ENCODE assay signal across 18 cellular contexts in the genomic region with DNA sequence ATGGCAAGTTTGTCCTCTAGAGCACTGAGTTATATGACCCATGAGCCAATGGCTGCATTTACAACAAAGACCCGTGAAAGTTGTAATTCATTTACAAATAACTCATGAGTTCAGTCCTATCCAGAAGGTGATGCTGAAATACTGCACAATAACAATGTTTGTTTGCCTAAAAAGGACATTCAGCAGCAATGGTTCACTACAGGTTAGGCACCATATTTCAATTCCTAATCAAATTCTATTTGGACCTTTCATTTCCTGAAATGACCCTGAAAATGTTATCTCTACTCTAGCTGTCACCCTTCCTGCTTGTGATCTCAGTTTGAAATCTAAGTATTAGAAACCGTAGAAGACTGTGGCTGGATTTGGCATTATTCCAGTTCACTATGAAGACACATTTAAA.
DNase-seq lines count a peak whose midpoint lies in the region; ATAC-seq, FAIRE-seq and TF ChIP-seq lines count a peak whose summit lies in the region.
"Had no signal": no experiment of that assay in that cellular context is flagged by ENCODE, and none has a peak within 500 bp of the region (broad histone marks: within the 10 kb centered on the region; RNA-seq: fewer than 3 reads in every experiment).

No MANE protein-coding gene starts in this region.

- no peaks in the 10 kb centered on the region for H3K27me3 Mint-ChIP-seq in progenitor cell of endocrine pancreas
- H3K27me3 Mint-ChIP-seq: T-cell had no signal

- H2AFZ ChIP-seq in DND-41 (ENCODE audit: low read depth, low read length) (peak overlapping the region; percentile 2; the same call in 1 of the 2 replicates), SU-DHL-6 (ENCODE audit: low read depth, low read length, severe bottlenecking) (peak overlapping the region; percentile 67), K562 (ENCODE audit: low read depth, low read length) (peak overlapping the region; percentile 20)

- in situ Hi-C loops in K562 (cut with MboI): no loop called here

- BruUV-seq in K562 (replicated peaks; lab: Mats Ljungman, UMichigan): no TSS peak

- peak; percentile 59 for FAIRE-seq in K562 (lab: Jason Lieb, UNC)

- H3K36me3 ChIP-seq in DND-41 (ENCODE audit: insufficient read depth, low read length) (no peaks in the 10 kb centered on the region), SU-DHL-6 (ENCODE audit: low read length) (no peaks in the 10 kb centered on the region), K562 (ENCODE audit: control insufficient read depth, insufficient read depth, low read length) (peaks cover 21% of the 10 kb centered on the region; the same call in 1 of the 3 replicates)
- H3K36me3 ChIP-seq: adrenal gland, brain microvascular endothelial cell, lower lobe of right lung, prostate gland, thoracic aorta had no signal

- no peaks in the 10 kb centered on the region for H3K4me1 Mint-ChIP-seq in progenitor cell of endocrine pancreas (ENCODE audit: low read depth)

- TF ChIP-seq CTCF in DND-41 (IDR thresholded peaks at IDR 0.05; ENCODE audit: borderline replicate concordance, extremely low read depth, low read length, poor library complexity, severe bottlenecking) (no peak), SU-DHL-6 (IDR thresholded peaks at IDR 0.05; ENCODE audit: insufficient read depth, low read length, poor library complexity, severe bottlenecking) (no peak), K562 (IDR thresholded peaks at IDR 0.05 in 2 of 3, conservative IDR thresholded peaks at IDR 0.05 in 1 of 3; ENCODE audit: insufficient read depth in 2 of 3, low read depth in 1 of 3, low read length in 3 of 3) (no peak), progenitor cell of endocrine pancreas (IDR thresholded peaks at IDR 0.05; ENCODE audit: unreplicated experiment) (no peak)

- no peaks in the 10 kb centered on the region for H3K9me2 ChIP-seq in SU-DHL-6 (replicated peaks; ENCODE audit: insufficient read depth, low read length)

- DNase-seq in CD1c-positive myeloid dendritic cell (ENCODE audit: extremely low spot score) (peak; percentile 20), DND-41 (no peak), K562 (ENCODE audit: extremely low read depth in 1 of 4, low spot score in 3 of 4) (no peak), DMS79 (lab: John Stamatoyannopoulos, UW) (no peak), progenitor cell of endocrine pancreas (ENCODE audit: low spot score, unreplicated experiment) (no peak), cerebellar cortex (ENCODE audit: low spot score) (no peak)
- DNase-seq: endodermal cell, lower lobe of right lung, NCI-H1930 had no signal

- no peaks in the 10 kb centered on the region for H4K20me1 ChIP-seq in DND-41 (ENCODE audit: insufficient read depth, low read length)
- no peaks in the 10 kb centered on the region for H4K20me1 ChIP-seq in SU-DHL-6 (ENCODE audit: low read depth, low read length)
- H4K20me1 ChIP-seq in K562 (replicated peaks; ENCODE audit: control insufficient read depth, insufficient read depth, low read length): no peaks in the 10 kb centered on the region

- H3K9ac ChIP-seq in DND-41 (ENCODE audit: low read depth, low read length): no peak overlapping the region
- H3K9ac ChIP-seq in SU-DHL-6 (ENCODE audit: low read length): no peak overlapping the region
- peak overlapping the region in 1 of 2 experiments; percentile 3; a peak in 1 of 4 replicates for H3K9ac ChIP-seq in K562 (ENCODE audit: insufficient read depth in 1 of 2, low read depth in 2 of 2, low read length in 2 of 2)

- no peak overlapping the region for H3K27ac Mint-ChIP-seq in progenitor cell of endocrine pancreas
- H3K27ac Mint-ChIP-seq: endodermal cell, HFFc6 had no signal

- POLR2A ChIA-PET in K562 (lab: Yijun Ruan, JAX): interaction anchor here (0.7 to 1.6 kb wide), 12 partner anchors 8 to 430 kb away, joined by 3 to 5 read pairs (median 3); a partner anchor contains a TSS

- H3K4me3 Mint-ChIP-seq in progenitor cell of endocrine pancreas (ENCODE audit: low read depth): no peak overlapping the region
- H3K4me3 Mint-ChIP-seq: CD8-positive, alpha-beta memory T cell; endodermal cell; HFFc6; T-cell had no signal

- H3K79me2 ChIP-seq in DND-41 (ENCODE audit: insufficient read depth, low read length) (no peaks in the 10 kb centered on the region), SU-DHL-6 (ENCODE audit: insufficient read depth, low read length) (no peaks in the 10 kb centered on the region), K562 (ENCODE audit: control insufficient read depth, insufficient read depth, low read length) (peaks cover 16% of the 10 kb centered on the region)

- intact Hi-C loops in K562 (cut with micrococcal nuclease): loop anchor here (5.0 kb wide), 5 partner anchors 35 to 285 kb away; no protein-coding TSS in a partner anchor

- H3K27ac ChIP-seq in DND-41 (ENCODE audit: low read length) (peak overlapping the region; percentile 68), SU-DHL-6 (ENCODE audit: low read depth, low read length) (peak overlapping the region; percentile 21; the same call in 1 of the 2 replicates), K562 (ENCODE audit: extremely low read depth, low read depth, low read length) (peak overlapping the region; percentile 64)
- H3K27ac ChIP-seq: adrenal gland, brain microvascular endothelial cell, lower lobe of right lung, prostate gland, thoracic aorta had no signal

- no peaks in the 10 kb centered on the region for H3F3A ChIP-seq in SU-DHL-6 (ENCODE audit: insufficient read depth)

- H3K4me1 ChIP-seq in DND-41 (ENCODE audit: insufficient read depth, low read length) (peaks cover 32% of the 10 kb centered on the region), K562 (replicated peaks in 1 of 2; ENCODE audit: control insufficient read depth in 2 of 2, insufficient read depth in 2 of 2, low read length in 2 of 2) (peaks cover 0 to 42% of the 10 kb centered on the region in 2 experiments; a peak in 3 of 5 replicates)
- H3K4me1 ChIP-seq: adrenal gland, lower lobe of right lung, prostate gland had no signal

- H3K4me3 ChIP-seq in DND-41 (ENCODE audit: low read depth in 1 of 2, low read length in 2 of 2) (no peak overlapping the region), SU-DHL-6 (ENCODE audit: insufficient read depth, low read length, poor library complexity, severe bottlenecking) (no peak overlapping the region), K562 (no peak overlapping the region)
- H3K4me3 ChIP-seq: adrenal gland, lower lobe of right lung, prostate gland, thoracic aorta had no signal

- H3K9me3 ChIP-seq in DND-41 (ENCODE audit: insufficient read depth, low read length, severe bottlenecking) (peaks cover 6% of the 10 kb centered on the region), SU-DHL-6 (ENCODE audit: insufficient read depth, low read length) (no peaks in the 10 kb centered on the region), K562 (replicated peaks; ENCODE audit: control insufficient read depth, insufficient read depth, low read depth, low read length) (peaks cover 2% of the 10 kb centered on the region; the same call in 1 of the 2 replicates)
- H3K9me3 ChIP-seq: adrenal gland, lower lobe of right lung, prostate gland, thoracic aorta had no signal

- no peaks in the 10 kb centered on the region for H3K9me3 Mint-ChIP-seq in progenitor cell of endocrine pancreas (ENCODE audit: low read depth)
- H3K9me3 Mint-ChIP-seq: CD8-positive, alpha-beta memory T cell; HFFc6; T-cell had no signal

- ATAC-seq in DND-41 (ENCODE audit: insufficient read depth, low read depth): no peak
- peak; percentile 39 for ATAC-seq in K562
- ATAC-seq: Right ventricle myocardium inferior had no signal

- 0% methylated on average over 2 of the region's 2 CpGs for WGBS in K562 (ENCODE audit: insufficient coverage, low coverage, missing lambda C conversion rate)

- CTCF ChIA-PET in K562 (lab: Yijun Ruan, JAX; ENCODE audit: low intra/inter-chr PET ratio): interaction anchor here (0.9 kb wide), 1 partner anchor 192 kb away, joined by 3 read pairs; no protein-coding TSS in a partner anchor

- peak in 1 of 2 experiments; percentile 29; a peak in 1 of 4 replicates for TF ChIP-seq RAD21 in K562 (CRISPR knock-in tag; conservative IDR thresholded peaks at IDR 0.05 in 1 of 2, IDR thresholded peaks at IDR 0.05 in 1 of 2)

- no peaks in the 10 kb centered on the region for H3K36me3 Mint-ChIP-seq in progenitor cell of endocrine pancreas (ENCODE audit: insufficient read depth)
- H3K36me3 Mint-ChIP-seq: CD8-positive, alpha-beta memory T cell; T-cell had no signal

- TF ChIP-seq POLR2A in K562 (conservative IDR thresholded peaks at IDR 0.05): no peak

- peak; percentile 70; the same call in 1 of the 2 replicates for TF ChIP-seq EP300 in K562 (IDR thresholded peaks at IDR 0.05; ENCODE audit: low read length)

- no peaks in the 10 kb centered on the region for H3K9me1 ChIP-seq in K562 (ENCODE audit: control insufficient read depth, insufficient read depth, low read length)

- H3K27me3 ChIP-seq in DND-41 (ENCODE audit: insufficient read depth, low read length, poor library complexity): no peaks in the 10 kb centered on the region
- no peaks in the 10 kb centered on the region for H3K27me3 ChIP-seq in SU-DHL-6 (ENCODE audit: low read length)
- H3K27me3 ChIP-seq in K562 (ENCODE audit: control insufficient read depth in 2 of 2, insufficient read depth in 2 of 2, low read length in 2 of 2): no peaks in the 10 kb centered on the region
- H3K27me3 ChIP-seq: adrenal gland, brain microvascular endothelial cell had no signal

- H3K4me2 ChIP-seq in DND-41 (ENCODE audit: insufficient read depth, low read length) (no peak overlapping the region), SU-DHL-6 (ENCODE audit: low read depth, low read length, poor library complexity, severe bottlenecking) (no peak overlapping the region), K562 (ENCODE audit: insufficient read depth, low read length) (peak overlapping the region; percentile 28; the same call in 1 of the 2 replicates)

TF ChIP-seq in K562, 482 proteins besides CTCF, POLR2A, EP300 and RAD21 (continues in another document):
- TF ChIP-seq, protein P1, sequence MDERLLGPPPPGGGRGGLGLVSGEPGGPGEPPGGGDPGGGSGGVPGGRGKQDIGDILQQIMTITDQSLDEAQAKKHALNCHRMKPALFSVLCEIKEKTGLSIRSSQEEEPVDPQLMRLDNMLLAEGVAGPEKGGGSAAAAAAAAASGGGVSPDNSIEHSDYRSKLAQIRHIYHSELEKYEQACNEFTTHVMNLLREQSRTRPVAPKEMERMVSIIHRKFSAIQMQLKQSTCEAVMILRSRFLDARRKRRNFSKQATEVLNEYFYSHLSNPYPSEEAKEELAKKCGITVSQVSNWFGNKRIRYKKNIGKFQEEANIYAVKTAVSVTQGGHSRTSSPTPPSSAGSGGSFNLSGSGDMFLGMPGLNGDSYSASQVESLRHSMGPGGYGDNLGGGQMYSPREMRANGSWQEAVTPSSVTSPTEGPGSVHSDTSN (CRISPR knock-in tag; IDR thresholded peaks at IDR 0.05; ENCODE audit: low read depth): no peak
- TF ChIP-seq, protein P1 (tag; conservative IDR thresholded peaks at IDR 0.05; ENCODE audit: low read depth): peak; percentile 50; the same call in 1 of the 2 replicates

Comparison
In these comparisons a context has a peak if more than half of its experiments do, and no peak if none do; other contexts are left out.
1. H2AFZ ChIP-seq: peak in every context shown above with its lines; median percentile 67 in SU-DHL-6; 20 in K562; 2 in DND-41.